8 cellular contexts compared by ENCODE assay signal in genomic region chr20:50144362-50144761, GRCh38. TPM values are rescaled to one million over a fixed set of nuclear protein-coding genes. Genes with fewer than 3 reads are reported as not detected.
A peak's percentile ranks its signal among the peaks of the same experiment; 100 is the strongest.
DNase-seq lines count a peak whose midpoint lies in the region; ATAC-seq and TF ChIP-seq lines count a peak whose summit lies in the region.

No MANE protein-coding gene starts in this region.

- no peaks in the 10 kb centered on the region for H3K9me3 Mint-ChIP-seq in activated CD4-positive, alpha-beta T cell treated with anti-CD3 and anti-CD28 coated beads, Interleukin-2, amount 10 ng/mL, durations not matched to agents 24 days and 14 days
- H3K9me3 Mint-ChIP-seq in type B pancreatic cell: no peaks in the 10 kb centered on the region
- H3K9me3 Mint-ChIP-seq in stimulated activated naive CD8-positive, alpha-beta T cell treated with anti-CD3 and anti-CD28 coated beads, Interleukin-15, amount 100 ng/mL, for 72 hours: no peaks in the 10 kb centered on the region

- peaks cover 58% of the 10 kb centered on the region for H3K36me3 Mint-ChIP-seq in activated CD4-positive, alpha-beta T cell treated with anti-CD3 and anti-CD28 coated beads, Interleukin-2, amount 10 ng/mL, durations not matched to agents 24 days and 14 days (ENCODE audit: low read depth)
- H3K36me3 Mint-ChIP-seq in type B pancreatic cell: peaks cover 28% of the 10 kb centered on the region

- no peak for DNase-seq in activated CD4-positive, alpha-beta T cell treated with anti-CD3 and anti-CD28 coated beads, Interleukin-2, amount 10 ng/mL, durations not matched to agents 24 days and 14 days
- DNase-seq in activated CD4-positive, alpha-beta T cell treated with anti-CD3 and anti-CD28 coated beads, Interleukin-2, amount 50 U/mL, for 48 hours: no peak
- DNase-seq in astrocyte of the hippocampus (ENCODE audit: low read depth, low spot score) (peak; percentile 90), kidney tubule cell (ENCODE audit: low spot score) (peak; percentile 93), type B pancreatic cell (ENCODE audit: extremely low spot score, unreplicated experiment) (no peak), NCI-H748 treated with DMSO at 0.1 percent for 48 hours (lab: John Stamatoyannopoulos, UW) (no peak)
- DNase-seq in stimulated activated naive CD8-positive, alpha-beta T cell treated with anti-CD3 and anti-CD28 coated beads, Interleukin-15, amount 100 ng/mL, for 72 hours: no peak

- no peak overlapping the region for H3K4me3 Mint-ChIP-seq in activated CD4-positive, alpha-beta T cell treated with anti-CD3 and anti-CD28 coated beads, Interleukin-2, amount 10 ng/mL, durations not matched to agents 24 days and 14 days
- H3K4me3 Mint-ChIP-seq in type B pancreatic cell: no peak overlapping the region
- no peak overlapping the region for H3K4me3 Mint-ChIP-seq in stimulated activated naive CD8-positive, alpha-beta T cell treated with anti-CD3 and anti-CD28 coated beads, Interleukin-15, amount 100 ng/mL, for 72 hours

- no peaks in the 10 kb centered on the region for H3K27me3 Mint-ChIP-seq in activated CD4-positive, alpha-beta T cell treated with anti-CD3 and anti-CD28 coated beads, Interleukin-2, amount 10 ng/mL, durations not matched to agents 24 days and 14 days
- H3K27me3 Mint-ChIP-seq in type B pancreatic cell: no peaks in the 10 kb centered on the region
- H3K27me3 Mint-ChIP-seq in stimulated activated naive CD8-positive, alpha-beta T cell treated with anti-CD3 and anti-CD28 coated beads, Interleukin-15, amount 100 ng/mL, for 72 hours: no peaks in the 10 kb centered on the region

- TF ChIP-seq CTCF in type B pancreatic cell (conservative IDR thresholded peaks at IDR 0.05): no peak

- peak overlapping the region; percentile 53 for H3K27ac Mint-ChIP-seq in activated CD4-positive, alpha-beta T cell treated with anti-CD3 and anti-CD28 coated beads, Interleukin-2, amount 10 ng/mL, durations not matched to agents 24 days and 14 days
- peak overlapping the region; percentile 62 for H3K27ac Mint-ChIP-seq in type B pancreatic cell
- no peak overlapping the region for H3K27ac Mint-ChIP-seq in stimulated activated naive CD8-positive, alpha-beta T cell treated with anti-CD3 and anti-CD28 coated beads, Interleukin-15, amount 100 ng/mL, for 72 hours

- peaks cover 45% of the 10 kb centered on the region for H3K4me1 Mint-ChIP-seq in activated CD4-positive, alpha-beta T cell treated with anti-CD3 and anti-CD28 coated beads, Interleukin-2, amount 10 ng/mL, durations not matched to agents 24 days and 14 days
- H3K4me1 Mint-ChIP-seq in type B pancreatic cell (ENCODE audit: unreplicated experiment): peaks cover 36% of the 10 kb centered on the region
- H3K4me1 Mint-ChIP-seq in stimulated activated naive CD8-positive, alpha-beta T cell treated with anti-CD3 and anti-CD28 coated beads, Interleukin-15, amount 100 ng/mL, for 72 hours: peaks cover 58% of the 10 kb centered on the region

- ATAC-seq in stimulated activated naive CD8-positive, alpha-beta T cell treated with anti-CD3 and anti-CD28 coated beads, Interleukin-15, amount 100 ng/mL, for 72 hours: no peak
- no peak for ATAC-seq in GM21423 (IDR thresholded peaks at IDR 0.05; ENCODE audit: unreplicated experiment)

- intact Hi-C loops in activated CD4-positive, alpha-beta T cell treated with anti-CD3 and anti-CD28 coated beads, Interleukin-2, amount 10 ng/mL, durations not matched to agents 24 days and 14 days (cut with micrococcal nuclease): no loop called here

RNA-seq across cellular contexts. Expression of gene PEDS1, which starts 9.2 kb away (rescaled TPM):
- 26.3 and 30.2 TPM in 2 replicates for total RNA-seq in activated CD4-positive, alpha-beta T cell treated with anti-CD3 and anti-CD28 coated beads, Interleukin-2, amount 10 ng/mL, durations not matched to agents 24 days and 14 days
- total RNA-seq in type B pancreatic cell (ENCODE audit: low replicate concordance): 29.9 and 42.9 TPM in 2 replicates

RNA-seq across cellular contexts. Expression of gene UBE2V1, which starts 31.4 kb away (rescaled TPM):
- 142 and 153 TPM in 2 replicates for total RNA-seq in activated CD4-positive, alpha-beta T cell treated with anti-CD3 and anti-CD28 coated beads, Interleukin-2, amount 10 ng/mL, durations not matched to agents 24 days and 14 days
- total RNA-seq in type B pancreatic cell (ENCODE audit: low replicate concordance): 90.5 and 117 TPM in 2 replicates

RNA-seq across cellular contexts. Expression of gene CEBPB, which starts 46.3 kb away (rescaled TPM):
- 45.5 and 45.9 TPM in 2 replicates for total RNA-seq in activated CD4-positive, alpha-beta T cell treated with anti-CD3 and anti-CD28 coated beads, Interleukin-2, amount 10 ng/mL, durations not matched to agents 24 days and 14 days
- 23.0 and 54.1 TPM in 2 replicates for total RNA-seq in type B pancreatic cell (ENCODE audit: low replicate concordance)

Comparison
In these comparisons a context has a peak if more than half of its experiments do, and no peak if none do; other contexts are left out.
1. DNase-seq: peak in astrocyte of the hippocampus (single experiment) and kidney tubule cell (single experiment); none in activated CD4-positive, alpha-beta T cell treated with anti-CD3 and anti-CD28 coated beads, Interleukin-2, amount 10 ng/mL, durations not matched to agents 24 days and 14 days (single experiment), activated CD4-positive, alpha-beta T cell treated with anti-CD3 and anti-CD28 coated beads, Interleukin-2, amount 50 U/mL, for 48 hours (0 of 2), type B pancreatic cell (single experiment), NCI-H748 treated with DMSO at 0.1 percent for 48 hours (single experiment) and stimulated activated naive CD8-positive, alpha-beta T cell treated with anti-CD3 and anti-CD28 coated beads, Interleukin-15, amount 100 ng/mL, for 72 hours (0 of 2).
2. H3K27ac Mint-ChIP-seq: peak in activated CD4-positive, alpha-beta T cell treated with anti-CD3 and anti-CD28 coated beads, Interleukin-2, amount 10 ng/mL, durations not matched to agents 24 days and 14 days (single experiment) and type B pancreatic cell (single experiment); none in stimulated activated naive CD8-positive, alpha-beta T cell treated with anti-CD3 and anti-CD28 coated beads, Interleukin-15, amount 100 ng/mL, for 72 hours (0 of 2).